In the genomic region with DNA sequence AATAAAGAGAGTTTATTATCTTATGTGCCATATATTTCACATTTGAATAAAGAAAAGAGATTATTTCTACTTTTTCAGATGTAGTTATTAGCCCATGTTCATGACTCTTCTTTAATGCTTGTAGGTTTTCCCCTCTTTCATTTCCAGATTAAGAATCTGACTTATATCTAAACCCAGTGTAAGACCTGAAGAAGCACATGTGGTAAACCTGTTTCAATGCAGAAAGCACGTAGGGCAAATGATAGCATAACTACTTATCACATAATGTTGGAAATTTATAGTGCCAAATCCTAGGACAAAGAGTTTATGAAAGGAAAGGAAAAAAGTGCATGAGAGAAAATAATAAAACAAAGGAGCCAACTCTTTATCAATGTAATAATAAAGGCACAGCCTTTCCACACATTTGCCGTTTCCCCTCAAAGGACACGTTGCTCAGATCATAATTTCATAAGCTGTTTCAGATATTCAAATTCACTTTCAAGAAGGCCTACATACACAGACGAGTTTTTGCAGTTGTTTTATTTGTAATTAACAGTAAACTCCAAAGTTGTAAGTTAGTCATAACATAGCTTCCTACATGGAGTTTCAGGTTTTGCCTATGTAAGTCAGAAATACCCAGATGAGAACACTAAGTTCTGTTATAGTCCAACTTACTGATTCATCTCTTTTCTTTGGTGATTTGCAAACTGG, we compare ENCODE assay signal across 1 cellular context.
TF ChIP-seq lines count a peak whose summit lies in the region.

No MANE protein-coding gene starts in this region.

TF ChIP-seq in GM12878, 131 proteins besides CTCF, POLR2A, EP300 and RAD21 (continued from another document and continues in another):
- TF ChIP-seq, protein P1, sequence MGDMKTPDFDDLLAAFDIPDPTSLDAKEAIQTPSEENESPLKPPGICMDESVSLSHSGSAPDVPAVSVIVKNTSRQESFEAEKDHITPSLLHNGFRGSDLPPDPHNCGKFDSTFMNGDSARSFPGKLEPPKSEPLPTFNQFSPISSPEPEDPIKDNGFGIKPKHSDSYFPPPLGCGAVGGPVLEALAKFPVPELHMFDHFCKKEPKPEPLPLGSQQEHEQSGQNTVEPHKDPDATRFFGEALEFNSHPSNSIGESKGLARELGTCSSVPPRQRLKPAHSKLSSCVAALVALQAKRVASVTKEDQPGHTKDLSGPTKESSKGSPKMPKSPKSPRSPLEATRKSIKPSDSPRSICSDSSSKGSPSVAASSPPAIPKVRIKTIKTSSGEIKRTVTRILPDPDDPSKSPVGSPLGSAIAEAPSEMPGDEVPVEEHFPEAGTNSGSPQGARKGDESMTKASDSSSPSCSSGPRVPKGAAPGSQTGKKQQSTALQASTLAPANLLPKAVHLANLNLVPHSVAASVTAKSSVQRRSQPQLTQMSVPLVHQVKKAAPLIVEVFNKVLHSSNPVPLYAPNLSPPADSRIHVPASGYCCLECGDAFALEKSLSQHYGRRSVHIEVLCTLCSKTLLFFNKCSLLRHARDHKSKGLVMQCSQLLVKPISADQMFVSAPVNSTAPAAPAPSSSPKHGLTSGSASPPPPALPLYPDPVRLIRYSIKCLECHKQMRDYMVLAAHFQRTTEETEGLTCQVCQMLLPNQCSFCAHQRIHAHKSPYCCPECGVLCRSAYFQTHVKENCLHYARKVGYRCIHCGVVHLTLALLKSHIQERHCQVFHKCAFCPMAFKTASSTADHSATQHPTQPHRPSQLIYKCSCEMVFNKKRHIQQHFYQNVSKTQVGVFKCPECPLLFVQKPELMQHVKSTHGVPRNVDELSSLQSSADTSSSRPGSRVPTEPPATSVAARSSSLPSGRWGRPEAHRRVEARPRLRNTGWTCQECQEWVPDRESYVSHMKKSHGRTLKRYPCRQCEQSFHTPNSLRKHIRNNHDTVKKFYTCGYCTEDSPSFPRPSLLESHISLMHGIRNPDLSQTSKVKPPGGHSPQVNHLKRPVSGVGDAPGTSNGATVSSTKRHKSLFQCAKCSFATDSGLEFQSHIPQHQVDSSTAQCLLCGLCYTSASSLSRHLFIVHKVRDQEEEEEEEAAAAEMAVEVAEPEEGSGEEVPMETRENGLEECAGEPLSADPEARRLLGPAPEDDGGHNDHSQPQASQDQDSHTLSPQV (IDR thresholded peaks at IDR 0.05), result 0 out of 2 replicates have a peak, but pooled peaks have one; percentile 43
- TF ChIP-seq SPI1 (IDR thresholded peaks at IDR 0.05; ENCODE audit: borderline replicate concordance, insufficient read depth, low read depth, low read length), result no peak
- peak; percentile 58 for TF ChIP-seq MEF2A (IDR thresholded peaks at IDR 0.05; ENCODE audit: insufficient read depth, low read depth, low read length)
- TF ChIP-seq RCOR1 (conservative IDR thresholded peaks at IDR 0.05; ENCODE audit: low read depth, low read length), result no peak
- no peak for TF ChIP-seq KDM1A (IDR thresholded peaks at IDR 0.05; ENCODE audit: borderline replicate concordance)
- no peak for TF ChIP-seq SMC3 (IDR thresholded peaks at IDR 0.05; ENCODE audit: borderline replicate concordance, low read length)
- TF ChIP-seq TCF3 (IDR thresholded peaks at IDR 0.05; ENCODE audit: borderline replicate concordance, insufficient read depth, low read depth, low read length), result no peak
- TF ChIP-seq ZZZ3 (IDR thresholded peaks at IDR 0.05; ENCODE audit: control insufficient read depth, insufficient read length, low read depth), result no peak
- TF ChIP-seq, protein P2, sequence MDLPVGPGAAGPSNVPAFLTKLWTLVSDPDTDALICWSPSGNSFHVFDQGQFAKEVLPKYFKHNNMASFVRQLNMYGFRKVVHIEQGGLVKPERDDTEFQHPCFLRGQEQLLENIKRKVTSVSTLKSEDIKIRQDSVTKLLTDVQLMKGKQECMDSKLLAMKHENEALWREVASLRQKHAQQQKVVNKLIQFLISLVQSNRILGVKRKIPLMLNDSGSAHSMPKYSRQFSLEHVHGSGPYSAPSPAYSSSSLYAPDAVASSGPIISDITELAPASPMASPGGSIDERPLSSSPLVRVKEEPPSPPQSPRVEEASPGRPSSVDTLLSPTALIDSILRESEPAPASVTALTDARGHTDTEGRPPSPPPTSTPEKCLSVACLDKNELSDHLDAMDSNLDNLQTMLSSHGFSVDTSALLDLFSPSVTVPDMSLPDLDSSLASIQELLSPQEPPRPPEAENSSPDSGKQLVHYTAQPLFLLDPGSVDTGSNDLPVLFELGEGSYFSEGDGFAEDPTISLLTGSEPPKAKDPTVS (IDR thresholded peaks at IDR 0.05; ENCODE audit: low read depth, low read length), result no peak
- no peak for TF ChIP-seq ASH2L (IDR thresholded peaks at IDR 0.05; ENCODE audit: borderline replicate concordance, low read depth)
- TF ChIP-seq, protein P3, sequence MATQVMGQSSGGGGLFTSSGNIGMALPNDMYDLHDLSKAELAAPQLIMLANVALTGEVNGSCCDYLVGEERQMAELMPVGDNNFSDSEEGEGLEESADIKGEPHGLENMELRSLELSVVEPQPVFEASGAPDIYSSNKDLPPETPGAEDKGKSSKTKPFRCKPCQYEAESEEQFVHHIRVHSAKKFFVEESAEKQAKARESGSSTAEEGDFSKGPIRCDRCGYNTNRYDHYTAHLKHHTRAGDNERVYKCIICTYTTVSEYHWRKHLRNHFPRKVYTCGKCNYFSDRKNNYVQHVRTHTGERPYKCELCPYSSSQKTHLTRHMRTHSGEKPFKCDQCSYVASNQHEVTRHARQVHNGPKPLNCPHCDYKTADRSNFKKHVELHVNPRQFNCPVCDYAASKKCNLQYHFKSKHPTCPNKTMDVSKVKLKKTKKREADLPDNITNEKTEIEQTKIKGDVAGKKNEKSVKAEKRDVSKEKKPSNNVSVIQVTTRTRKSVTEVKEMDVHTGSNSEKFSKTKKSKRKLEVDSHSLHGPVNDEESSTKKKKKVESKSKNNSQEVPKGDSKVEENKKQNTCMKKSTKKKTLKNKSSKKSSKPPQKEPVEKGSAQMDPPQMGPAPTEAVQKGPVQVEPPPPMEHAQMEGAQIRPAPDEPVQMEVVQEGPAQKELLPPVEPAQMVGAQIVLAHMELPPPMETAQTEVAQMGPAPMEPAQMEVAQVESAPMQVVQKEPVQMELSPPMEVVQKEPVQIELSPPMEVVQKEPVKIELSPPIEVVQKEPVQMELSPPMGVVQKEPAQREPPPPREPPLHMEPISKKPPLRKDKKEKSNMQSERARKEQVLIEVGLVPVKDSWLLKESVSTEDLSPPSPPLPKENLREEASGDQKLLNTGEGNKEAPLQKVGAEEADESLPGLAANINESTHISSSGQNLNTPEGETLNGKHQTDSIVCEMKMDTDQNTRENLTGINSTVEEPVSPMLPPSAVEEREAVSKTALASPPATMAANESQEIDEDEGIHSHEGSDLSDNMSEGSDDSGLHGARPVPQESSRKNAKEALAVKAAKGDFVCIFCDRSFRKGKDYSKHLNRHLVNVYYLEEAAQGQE (IDR thresholded peaks at IDR 0.05; ENCODE audit: low read depth, low read length), result no peak
- no peak for TF ChIP-seq MEF2B (IDR thresholded peaks at IDR 0.05; ENCODE audit: partially characterized antibody, poor library complexity, severe bottlenecking)
- TF ChIP-seq SMARCA5 (IDR thresholded peaks at IDR 0.05), result no peak
- no peak for TF ChIP-seq SREBF1 (IDR thresholded peaks at IDR 0.05; ENCODE audit: low read length)
- no peak for TF ChIP-seq STAT3 (IDR thresholded peaks at IDR 0.05; ENCODE audit: low read depth, low read length)
- TF ChIP-seq KAT2A (conservative IDR thresholded peaks at IDR 0.05; ENCODE audit: control insufficient read depth, low read depth, low read length), result no peak
- TF ChIP-seq IRF4 (IDR thresholded peaks at IDR 0.05; ENCODE audit: low read depth, low read length), result peak; percentile 47; the same call in 1 of the 2 replicates
- TF ChIP-seq NRF1 (conservative IDR thresholded peaks at IDR 0.05; ENCODE audit: low read depth, low read length), result no peak
- no peak for TF ChIP-seq KLF5 (IDR thresholded peaks at IDR 0.05; ENCODE audit: partially characterized antibody)
- TF ChIP-seq BACH1 (IDR thresholded peaks at IDR 0.05; ENCODE audit: borderline replicate concordance), result no peak
- TF ChIP-seq, protein P4, sequence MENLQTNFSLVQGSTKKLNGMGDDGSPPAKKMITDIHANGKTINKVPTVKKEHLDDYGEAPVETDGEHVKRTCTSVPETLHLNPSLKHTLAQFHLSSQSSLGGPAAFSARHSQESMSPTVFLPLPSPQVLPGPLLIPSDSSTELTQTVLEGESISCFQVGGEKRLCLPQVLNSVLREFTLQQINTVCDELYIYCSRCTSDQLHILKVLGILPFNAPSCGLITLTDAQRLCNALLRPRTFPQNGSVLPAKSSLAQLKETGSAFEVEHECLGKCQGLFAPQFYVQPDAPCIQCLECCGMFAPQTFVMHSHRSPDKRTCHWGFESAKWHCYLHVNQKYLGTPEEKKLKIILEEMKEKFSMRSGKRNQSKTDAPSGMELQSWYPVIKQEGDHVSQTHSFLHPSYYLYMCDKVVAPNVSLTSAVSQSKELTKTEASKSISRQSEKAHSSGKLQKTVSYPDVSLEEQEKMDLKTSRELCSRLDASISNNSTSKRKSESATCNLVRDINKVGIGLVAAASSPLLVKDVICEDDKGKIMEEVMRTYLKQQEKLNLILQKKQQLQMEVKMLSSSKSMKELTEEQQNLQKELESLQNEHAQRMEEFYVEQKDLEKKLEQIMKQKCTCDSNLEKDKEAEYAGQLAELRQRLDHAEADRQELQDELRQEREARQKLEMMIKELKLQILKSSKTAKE (IDR thresholded peaks at IDR 0.05; ENCODE audit: low read depth, poor library complexity, severe bottlenecking), result peak; percentile 50
- no peak for TF ChIP-seq CBX3 (IDR thresholded peaks at IDR 0.05; ENCODE audit: borderline replicate concordance, low read depth)
- TF ChIP-seq, protein P5, sequence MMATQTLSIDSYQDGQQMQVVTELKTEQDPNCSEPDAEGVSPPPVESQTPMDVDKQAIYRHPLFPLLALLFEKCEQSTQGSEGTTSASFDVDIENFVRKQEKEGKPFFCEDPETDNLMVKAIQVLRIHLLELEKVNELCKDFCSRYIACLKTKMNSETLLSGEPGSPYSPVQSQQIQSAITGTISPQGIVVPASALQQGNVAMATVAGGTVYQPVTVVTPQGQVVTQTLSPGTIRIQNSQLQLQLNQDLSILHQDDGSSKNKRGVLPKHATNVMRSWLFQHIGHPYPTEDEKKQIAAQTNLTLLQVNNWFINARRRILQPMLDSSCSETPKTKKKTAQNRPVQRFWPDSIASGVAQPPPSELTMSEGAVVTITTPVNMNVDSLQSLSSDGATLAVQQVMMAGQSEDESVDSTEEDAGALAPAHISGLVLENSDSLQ (IDR thresholded peaks at IDR 0.05), result no peak
- peak; percentile 38; the same call in 1 of the 2 replicates for TF ChIP-seq ZBED1 (IDR thresholded peaks at IDR 0.05; ENCODE audit: borderline replicate concordance)
- no peak for TF ChIP-seq CHD1 (IDR thresholded peaks at IDR 0.05; ENCODE audit: low read depth, low read length)
- no peak for TF ChIP-seq ZNF207 (IDR thresholded peaks at IDR 0.05; ENCODE audit: borderline replicate concordance)
- TF ChIP-seq, protein P6, sequence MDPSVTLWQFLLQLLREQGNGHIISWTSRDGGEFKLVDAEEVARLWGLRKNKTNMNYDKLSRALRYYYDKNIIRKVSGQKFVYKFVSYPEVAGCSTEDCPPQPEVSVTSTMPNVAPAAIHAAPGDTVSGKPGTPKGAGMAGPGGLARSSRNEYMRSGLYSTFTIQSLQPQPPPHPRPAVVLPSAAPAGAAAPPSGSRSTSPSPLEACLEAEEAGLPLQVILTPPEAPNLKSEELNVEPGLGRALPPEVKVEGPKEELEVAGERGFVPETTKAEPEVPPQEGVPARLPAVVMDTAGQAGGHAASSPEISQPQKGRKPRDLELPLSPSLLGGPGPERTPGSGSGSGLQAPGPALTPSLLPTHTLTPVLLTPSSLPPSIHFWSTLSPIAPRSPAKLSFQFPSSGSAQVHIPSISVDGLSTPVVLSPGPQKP (IDR thresholded peaks at IDR 0.05; ENCODE audit: low read depth, low read length), result no peak
- TF ChIP-seq, protein P7, sequence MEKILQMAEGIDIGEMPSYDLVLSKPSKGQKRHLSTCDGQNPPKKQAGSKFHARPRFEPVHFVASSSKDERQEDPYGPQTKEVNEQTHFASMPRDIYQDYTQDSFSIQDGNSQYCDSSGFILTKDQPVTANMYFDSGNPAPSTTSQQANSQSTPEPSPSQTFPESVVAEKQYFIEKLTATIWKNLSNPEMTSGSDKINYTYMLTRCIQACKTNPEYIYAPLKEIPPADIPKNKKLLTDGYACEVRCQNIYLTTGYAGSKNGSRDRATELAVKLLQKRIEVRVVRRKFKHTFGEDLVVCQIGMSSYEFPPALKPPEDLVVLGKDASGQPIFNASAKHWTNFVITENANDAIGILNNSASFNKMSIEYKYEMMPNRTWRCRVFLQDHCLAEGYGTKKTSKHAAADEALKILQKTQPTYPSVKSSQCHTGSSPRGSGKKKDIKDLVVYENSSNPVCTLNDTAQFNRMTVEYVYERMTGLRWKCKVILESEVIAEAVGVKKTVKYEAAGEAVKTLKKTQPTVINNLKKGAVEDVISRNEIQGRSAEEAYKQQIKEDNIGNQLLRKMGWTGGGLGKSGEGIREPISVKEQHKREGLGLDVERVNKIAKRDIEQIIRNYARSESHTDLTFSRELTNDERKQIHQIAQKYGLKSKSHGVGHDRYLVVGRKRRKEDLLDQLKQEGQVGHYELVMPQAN (conservative IDR thresholded peaks at IDR 0.05), result no peak
- TF ChIP-seq, protein P8, sequence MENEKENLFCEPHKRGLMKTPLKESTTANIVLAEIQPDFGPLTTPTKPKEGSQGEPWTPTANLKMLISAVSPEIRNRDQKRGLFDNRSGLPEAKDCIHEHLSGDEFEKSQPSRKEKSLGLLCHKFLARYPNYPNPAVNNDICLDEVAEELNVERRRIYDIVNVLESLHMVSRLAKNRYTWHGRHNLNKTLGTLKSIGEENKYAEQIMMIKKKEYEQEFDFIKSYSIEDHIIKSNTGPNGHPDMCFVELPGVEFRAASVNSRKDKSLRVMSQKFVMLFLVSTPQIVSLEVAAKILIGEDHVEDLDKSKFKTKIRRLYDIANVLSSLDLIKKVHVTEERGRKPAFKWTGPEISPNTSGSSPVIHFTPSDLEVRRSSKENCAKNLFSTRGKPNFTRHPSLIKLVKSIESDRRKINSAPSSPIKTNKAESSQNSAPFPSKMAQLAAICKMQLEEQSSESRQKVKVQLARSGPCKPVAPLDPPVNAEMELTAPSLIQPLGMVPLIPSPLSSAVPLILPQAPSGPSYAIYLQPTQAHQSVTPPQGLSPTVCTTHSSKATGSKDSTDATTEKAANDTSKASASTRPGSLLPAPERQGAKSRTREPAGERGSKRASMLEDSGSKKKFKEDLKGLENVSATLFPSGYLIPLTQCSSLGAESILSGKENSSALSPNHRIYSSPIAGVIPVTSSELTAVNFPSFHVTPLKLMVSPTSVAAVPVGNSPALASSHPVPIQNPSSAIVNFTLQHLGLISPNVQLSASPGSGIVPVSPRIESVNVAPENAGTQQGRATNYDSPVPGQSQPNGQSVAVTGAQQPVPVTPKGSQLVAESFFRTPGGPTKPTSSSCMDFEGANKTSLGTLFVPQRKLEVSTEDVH (IDR thresholded peaks at IDR 0.05; ENCODE audit: low read depth, partially characterized antibody), result no peak
- no peak for TF ChIP-seq ZNF622 (IDR thresholded peaks at IDR 0.05)
- no peak for TF ChIP-seq STAT1 (conservative IDR thresholded peaks at IDR 0.05)
- no peak for TF ChIP-seq NR2C2 (IDR thresholded peaks at IDR 0.05; ENCODE audit: borderline replicate concordance, control insufficient read depth, insufficient read length, low read depth)
- peak in 1 of 2 experiments; percentile 40; a peak in 1 of 4 replicates for TF ChIP-seq ETV6 (conservative IDR thresholded peaks at IDR 0.05 in 1 of 2, IDR thresholded peaks at IDR 0.05 in 1 of 2; ENCODE audit: borderline replicate concordance in 1 of 2, low read depth in 1 of 2)
- TF ChIP-seq TARDBP (IDR thresholded peaks at IDR 0.05; ENCODE audit: borderline replicate concordance), result no peak
- TF ChIP-seq SIX5 (IDR thresholded peaks at IDR 0.05; ENCODE audit: low read depth, low read length, severe bottlenecking), result no peak
- no peak for TF ChIP-seq SUPT20H (IDR thresholded peaks at IDR 0.05; ENCODE audit: borderline replicate concordance, control insufficient read depth, low read depth, low read length)
- TF ChIP-seq WRNIP1 (IDR thresholded peaks at IDR 0.05; ENCODE audit: borderline replicate concordance, low read depth, low read length), result no peak
- TF ChIP-seq ZNF384 (IDR thresholded peaks at IDR 0.05; ENCODE audit: borderline replicate concordance, low read depth, low read length), result no peak
- no peak for TF ChIP-seq JUND (IDR thresholded peaks at IDR 0.05; ENCODE audit: low read depth, low read length)
